Comparison of ENCODE assay signal across 10 cellular contexts in the genomic region with DNA sequence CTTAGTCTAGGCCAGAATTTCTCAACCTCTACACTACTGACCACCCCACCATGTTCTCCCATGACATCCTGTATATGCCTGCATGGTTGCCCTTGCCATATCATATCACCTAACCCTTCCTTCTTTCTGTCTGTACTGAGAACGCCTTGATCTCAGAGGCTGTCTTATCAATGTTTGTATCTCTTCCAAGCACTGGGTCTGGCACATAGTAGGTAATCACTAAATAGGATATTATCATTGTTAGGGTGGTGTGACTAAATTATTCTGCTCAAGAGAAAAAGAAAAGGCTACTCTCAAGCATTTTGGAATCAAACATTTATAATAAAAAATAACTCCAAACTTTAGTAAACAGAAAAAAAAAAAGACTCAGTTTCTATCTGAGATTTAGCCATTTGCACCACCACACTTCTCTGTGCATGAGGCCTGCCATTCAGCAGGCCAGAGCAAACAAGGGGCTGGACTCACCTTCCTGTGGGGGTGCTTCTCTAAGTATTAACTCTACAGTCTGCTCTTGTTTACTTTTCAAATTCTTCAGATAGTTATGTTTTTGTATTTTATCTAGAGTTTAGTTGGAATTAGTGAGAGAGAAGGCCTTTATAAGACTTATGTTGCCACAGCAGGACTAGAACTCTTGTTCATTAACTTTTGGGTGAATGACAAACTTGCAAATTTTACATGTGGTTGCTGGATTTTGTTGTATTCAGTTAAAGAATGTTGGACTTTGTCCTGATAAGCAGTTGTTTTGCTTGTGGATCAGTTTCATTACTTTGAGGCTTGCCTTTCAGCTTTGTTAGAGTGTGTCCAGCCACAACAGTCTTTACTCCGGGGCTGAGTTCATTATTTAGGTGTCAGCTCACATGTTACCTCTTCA. TPM values are rescaled to one million over a fixed set of nuclear protein-coding genes. Genes with fewer than 3 reads are reported as not detected.
A peak's percentile ranks its signal among the peaks of the same experiment; 100 is the strongest.
DNase-seq lines count a peak whose midpoint lies in the region; ATAC-seq, FAIRE-seq and TF ChIP-seq lines count a peak whose summit lies in the region.
"Had no signal": no experiment of that assay in that cellular context is flagged by ENCODE, and none has a peak within 500 bp of the region (broad histone marks: within the 10 kb centered on the region; RNA-seq: fewer than 3 reads in every experiment).

No MANE protein-coding gene starts in this region.

- RAD21 ChIA-PET in GM12878 (lab: Charles Lee; ENCODE audit: unreplicated experiment) = interaction anchor here (0.7 to 9.0 kb wide), 14 partner anchors 67 to 357 kb away, joined by 3 to 154 read pairs (median 6); partner anchors contain the start of genes CYREN, TMEM140 and WDR91

- DNase-seq in activated naive CD4-positive, alpha-beta T cell treated with anti-CD3 and anti-CD28 coated beads, Interleukin-2, amount 50 U/mL, for 72 hours (ENCODE audit: low spot score in 2 of 2) = no peak
- no peak for DNase-seq in activated naive CD4-positive, alpha-beta T cell treated with Interleukin-2 at 50 U/mL for 16 hours
- DNase-seq in GM12878 (ENCODE audit: low read depth, low spot score) (no peak), mesenchymal stem cell (no peak), uterus (no peak)
- DNase-seq in NK-92 treated with Interleukin-12 subunit alpha and Interleukin-12 subunit beta, amount 100 ng/mL, for 24 hours (lab: John Stamatoyannopoulos, UW) = no peak
- DNase-seq in stimulated activated CD4-positive, alpha-beta T cell treated with anti-CD3 and anti-CD28 coated beads, Interleukin-2, amount 100 ng/mL, for 24 hours = no peak
- no peak for DNase-seq in activated CD4-positive, alpha-beta T cell treated with anti-CD3 and anti-CD28 coated beads, Interleukin-2, amount 50 U/mL, for 48 hours
- DNase-seq: NCI-H1417 had no signal

- no peak overlapping the region for H2AFZ ChIP-seq in GM12878 (ENCODE audit: control insufficient read depth, low read depth, low read length)
- H2AFZ ChIP-seq in mesenchymal stem cell (ENCODE audit: low read depth, low read length) = no peak overlapping the region

- no peak for TF ChIP-seq CTCF in GM12878 (IDR thresholded peaks at IDR 0.05 in 2 of 3, conservative IDR thresholded peaks at IDR 0.05 in 1 of 3; ENCODE audit: control insufficient read depth in 2 of 3, extremely low read depth in 1 of 3, insufficient read depth in 1 of 3, low read depth in 3 of 3, low read length in 3 of 3)
- no peak for TF ChIP-seq CTCF in uterus (IDR thresholded peaks at IDR 0.05)

- H3K27ac ChIP-seq in GM12878 (ENCODE audit: control insufficient read depth, insufficient read depth) (peak overlapping the region; percentile 99), mesenchymal stem cell (ENCODE audit: low read length, poor library complexity, severe bottlenecking) (peak overlapping the region; percentile 94), uterus (peak overlapping the region; percentile 52 to 64)

- H3K27ac Mint-ChIP-seq in activated naive CD4-positive, alpha-beta T cell treated with anti-CD3 and anti-CD28 coated beads, Interleukin-2, amount 50 U/mL, for 72 hours = peak overlapping the region; percentile 0 to 80

- peak overlapping the region; percentile 46 for H2AK5ac ChIP-seq in mesenchymal stem cell (ENCODE audit: low read length, severe bottlenecking)

- peaks cover 60% of the 10 kb centered on the region for H3K79me2 ChIP-seq in GM12878 (ENCODE audit: control insufficient read depth, insufficient read depth, low read length)

- H2BK12ac ChIP-seq in mesenchymal stem cell (ENCODE audit: low read length in 2 of 2) = no peak overlapping the region

- H3K9me3 Mint-ChIP-seq in activated naive CD4-positive, alpha-beta T cell treated with anti-CD3 and anti-CD28 coated beads, Interleukin-2, amount 50 U/mL, for 72 hours = no peaks in the 10 kb centered on the region
- H3K9me3 Mint-ChIP-seq: T-helper 2 cell treated with Interferon-gamma antibody and Interleukin-4, amounts not matched to agents 5 μg/mL and 100 μg/mL, for 36 hours had no signal

- H3K79me1 ChIP-seq in mesenchymal stem cell (replicated peaks; ENCODE audit: low read length, poor library complexity, severe bottlenecking) = peaks cover 4% of the 10 kb centered on the region

- H2BK15ac ChIP-seq in mesenchymal stem cell (ENCODE audit: low read depth, poor library complexity, severe bottlenecking) = no peak overlapping the region

- H3K9ac ChIP-seq in GM12878 (ENCODE audit: control insufficient read depth, insufficient read depth, low read length) = peak overlapping the region; percentile 58
- no peak overlapping the region for H3K9ac ChIP-seq in mesenchymal stem cell (ENCODE audit: low read length)

- no peak for TF ChIP-seq POLR2A in GM12878 (IDR thresholded peaks at IDR 0.05; ENCODE audit: low read depth, low read length)
- TF ChIP-seq POLR2A in uterus (IDR thresholded peaks at IDR 0.05) = no peak

- in situ Hi-C loops in GM12878 (cut with MboI) = loop anchor here (5.0 to 25.0 kb wide), 3 partner anchors 176 to 971 kb away; partner anchors contain the start of gene NUP205

- no TSS peak for BruUV-seq in GM12878 (replicated peaks; lab: Mats Ljungman, UMichigan)

- TF ChIP-seq EP300 in GM12878 (IDR thresholded peaks at IDR 0.05; ENCODE audit: borderline replicate concordance in 1 of 2, control insufficient read depth in 1 of 2, low read depth in 2 of 2, low read length in 2 of 2) = peak in 1 of 2 experiments; percentile 55; a peak in 1 of 4 replicates

- intact Hi-C loops in GM12878 (cut with micrococcal nuclease; ENCODE audit: unreplicated experiment) (no loop called here), uterus (cut with DNase I; ENCODE audit: low total_unique reads) (no loop called here)

- H2BK120ac ChIP-seq in mesenchymal stem cell (ENCODE audit: low read depth, low read length) = no peak overlapping the region

- no peak overlapping the region for H3K18ac ChIP-seq in mesenchymal stem cell (ENCODE audit: low read depth in 1 of 2, low read length in 2 of 2)

- SMC1A ChIA-PET in GM12878 (lab: Charles Lee; ENCODE audit: uncharacterized antibody, unreplicated experiment) = interaction anchor here (0.5 to 15.4 kb wide), 14 partner anchors 14 to 218 kb away, joined by 3 to 293 read pairs (median 5); partner anchors contain the start of genes CYREN and TMEM140

- no peaks in the 10 kb centered on the region for H4K20me1 ChIP-seq in GM12878 (ENCODE audit: control insufficient read depth, insufficient read depth)

- H3K14ac ChIP-seq in mesenchymal stem cell (ENCODE audit: low read length in 2 of 2) = no peak overlapping the region

- FAIRE-seq in GM12878 (lab: Jason Lieb, UNC) = no peak

- no peak overlapping the region for H3K4ac ChIP-seq in mesenchymal stem cell (ENCODE audit: low read depth in 1 of 2, low read length in 2 of 2)

- CTCF ChIA-PET in GM12878 (lab: Yijun Ruan, JAX) = interaction anchor here (0.7 to 12.7 kb wide), 8 partner anchors 38 to 196 kb away, joined by 3 to 157 read pairs (median 4); partner anchors contain the start of genes CYREN and TMEM140

- H3K9me3 ChIP-seq in GM12878 (replicated peaks; ENCODE audit: control insufficient read depth, insufficient read depth, low read length) = no peaks in the 10 kb centered on the region
- no peaks in the 10 kb centered on the region for H3K9me3 ChIP-seq in mesenchymal stem cell (ENCODE audit: control insufficient read depth, low read length)
- H3K9me3 ChIP-seq in uterus = no peaks in the 10 kb centered on the region

- no peak overlapping the region for H4K91ac ChIP-seq in mesenchymal stem cell (ENCODE audit: low read length)

- POLR2A ChIA-PET in GM12878 (lab: Charles Lee) = interaction anchor here (0.5 to 8.3 kb wide), 10 partner anchors 157 to 218 kb away, joined by 3 to 121 read pairs (median 3); partner anchors contain the start of genes CYREN and TMEM140

- H2BK5ac ChIP-seq in mesenchymal stem cell (ENCODE audit: low read depth, low read length, poor library complexity, severe bottlenecking) = no peak overlapping the region

- no peaks in the 10 kb centered on the region for H3K27me3 ChIP-seq in GM12878 (replicated peaks in 1 of 2; ENCODE audit: control insufficient read depth in 2 of 2, insufficient read depth in 2 of 2, low read length in 1 of 2)
- H3K27me3 ChIP-seq in mesenchymal stem cell (ENCODE audit: control insufficient read depth in 1 of 2, insufficient read depth in 1 of 2, low read length in 2 of 2) = no peaks in the 10 kb centered on the region
- H3K27me3 ChIP-seq in uterus = no peaks in the 10 kb centered on the region

- H3K23ac ChIP-seq in mesenchymal stem cell (ENCODE audit: low read length in 2 of 2) = no peak overlapping the region

- peaks cover 0 to 2% of the 10 kb centered on the region in 2 experiments; a peak in 1 of 4 replicates for H3K36me3 ChIP-seq in GM12878 (ENCODE audit: control insufficient read depth in 2 of 2, insufficient read depth in 2 of 2, low read length in 1 of 2)
- peaks cover 0 to 33% of the 10 kb centered on the region in 2 experiments for H3K36me3 ChIP-seq in mesenchymal stem cell (ENCODE audit: control insufficient read depth in 1 of 2, insufficient read depth in 2 of 2, low read depth in 1 of 2, low read length in 2 of 2)
- no peaks in the 10 kb centered on the region for H3K36me3 ChIP-seq in uterus

- 84% methylated on average over 2 of the region's 2 CpGs for WGBS in GM12878 (ENCODE audit: insufficient coverage, insufficient replicate concordance, low lambda C conversion rate, missing lambda C conversion rate)
- 100% methylated on average over 1 of the region's 2 CpGs for WGBS in mesenchymal stem cell

- H3K4me3 ChIP-seq in GM12878 = peak overlapping the region; percentile 52; the same call in 1 of the 2 replicates
- no peak overlapping the region for H3K4me3 ChIP-seq in mesenchymal stem cell (ENCODE audit: insufficient read depth in 1 of 2, low read depth in 1 of 2, low read length in 2 of 2)
- H3K4me3 ChIP-seq in uterus = no peak overlapping the region

- H3K36me3 Mint-ChIP-seq in activated naive CD4-positive, alpha-beta T cell treated with anti-CD3 and anti-CD28 coated beads, Interleukin-2, amount 50 U/mL, for 72 hours = peaks cover 3 to 40% of the 10 kb centered on the region in 2 donors

- peak overlapping the region; percentile 36 for H3K4me2 ChIP-seq in GM12878 (ENCODE audit: control insufficient read depth, insufficient read depth)
- peak overlapping the region; percentile 13 for H3K4me2 ChIP-seq in mesenchymal stem cell (ENCODE audit: low read length, poor library complexity, severe bottlenecking)

- no peak overlapping the region for H4K8ac ChIP-seq in mesenchymal stem cell (ENCODE audit: low read length)

- H3K4me1 ChIP-seq in GM12878 (ENCODE audit: control insufficient read depth, insufficient read depth, low read length) (peaks cover 54% of the 10 kb centered on the region), mesenchymal stem cell (ENCODE audit: control insufficient read depth, insufficient read depth, low read depth, low read length) (peaks cover 4% of the 10 kb centered on the region), uterus (peaks cover 2 to 14% of the 10 kb centered on the region in 2 donors)

- TF ChIP-seq RAD21 in GM12878 (IDR thresholded peaks at IDR 0.05; ENCODE audit: insufficient read depth, low read depth, low read length) = no peak

- ATAC-seq in activated naive CD4-positive, alpha-beta T cell treated with anti-CD3 and anti-CD28 coated beads, Interleukin-2, amount 50 U/mL, for 72 hours = no peak
- peak; percentile 12 for ATAC-seq in GM12878

RNA-seq across cellular contexts. Expression of gene AGBL3, which starts 5.4 kb away (rescaled TPM):
- 1 to 10 TPM; 2.3 to 2.4 TPM for total RNA-seq in activated naive CD4-positive, alpha-beta T cell treated with anti-CD3 and anti-CD28 coated beads, Interleukin-2, amount 50 U/mL, for 72 hours
- total RNA-seq in GM12878 (2013; cell fraction: nucleolus; rRNA removed) = 52.9 and 65.3 TPM in 2 replicates
- total RNA-seq in GM12878 (2014; rRNA removed) (3.2 and 3.5 TPM in 2 replicates), GM12878 (2014; rRNA removed; fragmentation: Illumina TruSeq; extraction: Trizol) (2.9 and 3.8 TPM in 2 replicates), GM12878 (2021) (2.3 and 4.2 TPM in 2 replicates), uterus (10 to 100 TPM in 1 of 4 donors, 1 to 10 TPM in 2, under 1 TPM in 1; 0.29 to 12.5 (median 5.3) TPM)
- polyA plus RNA-seq in GM12878 (2011; ENCODE audit: low read depth) = 1.1 TPM
- polyA plus RNA-seq in GM12878 (2011; rRNA removed) (12.4 and 24.0 TPM in 2 replicates), GM12878 (2014; fragmentation: Illumina TruSeq; extraction: Trizol) (3.7 TPM in 2 replicates), GM12878 (2014; fragmentation: Nextera tagmentation; extraction: Ambion mirVana) (1 to 10 TPM in 1 of 2 experiments, under 1 TPM in 1; 0.82 to 1.4 TPM), GM12878 (2014; rRNA removed) (1.8 and 2.4 TPM in 2 replicates), GM12878 (2016; fragmentation: Nextera tagmentation; extraction: Ambion mirVana) (1 to 10 TPM; 7.4 to 8.3 TPM)
- 3.3 and 4.4 TPM in 2 replicates for polyA plus RNA-seq in GM12878 (2011; cell fraction: cytosol; rRNA removed)
- polyA plus RNA-seq in GM12878 (2011; cell fraction: nucleus; rRNA removed) = 8.8 and 9.8 TPM in 2 replicates
- polyA plus RNA-seq in GM12878 (2012) = 2.6 and 2.8 TPM in 2 replicates
- polyA minus RNA-seq in GM12878 (2011; rRNA and poly(A)+ RNA removed) = 6.6 and 7.2 TPM in 2 replicates
- polyA minus RNA-seq in GM12878 (2011; cell fraction: cytosol; rRNA and poly(A)+ RNA removed) = 0.52 and 0.80 TPM in 2 replicates
- polyA minus RNA-seq in GM12878 (2011; cell fraction: nucleus; rRNA and poly(A)+ RNA removed) = 12.5 and 22.0 TPM in 2 replicates
- polyA plus RNA-seq in mesenchymal stem cell (2013, experiment 1 of 2) = 0.51 TPM
- polyA plus RNA-seq in mesenchymal stem cell (2013, experiment 2 of 2) = 0.41 TPM
